ENCODE assay signal across 20 cellular contexts in genomic region chr5:10731910-10732309, GRCh38.
"Had no signal": no experiment of that assay in that cellular context is flagged by ENCODE, and none has a peak within 500 bp of the region (broad histone marks: within the 10 kb centered on the region; RNA-seq: fewer than 3 reads in every experiment).

No MANE protein-coding gene starts in this region.

- H3K4me3 ChIP-seq: cardiac muscle cell, dorsolateral prefrontal cortex, tibial nerve, vagina had no signal

- H3K27me3 Mint-ChIP-seq: activated naive CD8-positive, alpha-beta T cell had no signal

- H3K36me3 Mint-ChIP-seq: natural killer cell had no signal

- H3K9me3 ChIP-seq: tibial nerve, vagina had no signal

- ATAC-seq: left ventricle myocardium superior, natural killer cell, sciatic nerve had no signal

- H3K27ac ChIP-seq: cardiac muscle cell, dorsolateral prefrontal cortex, tibial nerve, vagina had no signal

- H3K9me3 Mint-ChIP-seq: immature natural killer cell, natural killer cell had no signal

- H3K36me3 ChIP-seq: cardiac muscle cell, vagina had no signal

- H3K27me3 ChIP-seq: cardiac muscle cell, dorsolateral prefrontal cortex, tibial nerve, vagina had no signal

- H3K4me3 Mint-ChIP-seq: activated naive CD8-positive, alpha-beta T cell; immature natural killer cell; natural killer cell had no signal

- DNase-seq: activated CD4-positive, alpha-beta T cell treated with anti-CD3 and anti-CD28 coated beads, Interleukin-2, amount 50 U/mL, for 1 hour; activated CD8-positive, alpha-beta memory T cell treated with anti-CD3 and anti-CD28 coated beads, Interleukin-2, amount 50 U/mL, for 4 hours; amniotic stem cell; dorsolateral prefrontal cortex; immature natural killer cell; kidney glomerular epithelial cell; left ventricle myocardium superior; mesenchymal stem cell; natural killer cell; nucleus accumbens; stimulated activated CD4-positive, alpha-beta T cell treated with anti-CD3 and anti-CD28 coated beads, Interleukin-4, amount 100 ng/mL, for 4 hours; stimulated activated naive CD4-positive, alpha-beta T cell; substantia nigra; T-helper 1 cell; T1000 had no signal

- H3K27ac Mint-ChIP-seq: activated naive CD8-positive, alpha-beta T cell; immature natural killer cell; natural killer cell had no signal
